ENCODE assay signal across 9 cellular contexts in the genomic region with DNA sequence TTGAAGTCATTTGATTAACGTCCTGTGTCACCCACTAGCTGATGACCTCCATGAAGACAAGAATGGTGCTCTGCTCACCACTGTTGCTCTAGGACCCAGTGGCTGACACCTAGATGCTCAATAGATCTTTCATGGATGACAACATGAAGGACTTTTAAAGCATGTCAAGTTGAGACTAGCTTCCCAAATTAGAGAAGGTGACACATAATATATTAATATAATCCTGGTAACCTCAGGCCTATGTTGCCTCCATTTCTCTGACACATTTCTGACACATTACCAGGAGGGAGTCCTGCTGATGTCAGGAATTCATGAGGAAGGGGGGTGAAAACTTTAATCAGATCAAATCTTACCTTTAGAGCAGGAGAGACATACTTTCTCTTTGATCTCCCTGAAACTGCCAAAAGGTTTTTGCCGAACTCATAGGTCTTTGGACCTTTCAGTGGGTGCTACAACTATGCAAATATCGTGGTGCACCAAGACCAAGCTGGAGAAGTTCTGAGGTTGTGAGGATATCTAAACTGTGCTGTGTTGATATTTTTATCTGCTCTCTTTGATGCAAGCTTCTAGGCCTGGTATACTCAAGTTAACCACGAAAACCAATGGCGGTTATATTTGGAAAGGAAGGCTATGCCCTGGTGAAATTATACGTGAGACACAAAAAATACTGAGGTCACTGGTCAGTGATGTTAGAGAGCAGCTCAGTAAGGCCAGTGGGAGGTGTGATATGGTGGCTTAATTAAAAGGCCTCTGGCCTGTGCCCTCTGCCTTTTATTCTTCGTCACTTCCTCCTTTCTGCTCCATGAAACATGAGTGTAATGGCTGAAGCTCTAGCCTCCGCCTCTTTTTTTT. TPM values are rescaled to one million over a fixed set of nuclear protein-coding genes. Genes with fewer than 3 reads are reported as not detected.
A peak's percentile ranks its signal among the peaks of the same experiment; 100 is the strongest.
DNase-seq lines count a peak whose midpoint lies in the region; ATAC-seq and TF ChIP-seq lines count a peak whose summit lies in the region.
"Had no signal": no experiment of that assay in that cellular context is flagged by ENCODE, and none has a peak within 500 bp of the region (broad histone marks: within the 10 kb centered on the region; RNA-seq: fewer than 3 reads in every experiment).

No MANE protein-coding gene starts in this region.

- H3K9me2 ChIP-seq in GM23338 (ENCODE audit: insufficient read depth) = peaks cover 1% of the 10 kb centered on the region; the same call in 1 of the 2 replicates

- no peak for TF ChIP-seq POLR2A in erythroblast (IDR thresholded peaks at IDR 0.05; ENCODE audit: low read length)

- H4K20me1 ChIP-seq in GM23338 (replicated peaks; ENCODE audit: insufficient read depth) = no peaks in the 10 kb centered on the region

- H3K27ac Mint-ChIP-seq in GM23338 (no peak overlapping the region), memory B cell (peak overlapping the region; percentile 100)

- no peak overlapping the region for H3K4me3 ChIP-seq in GM23338

- no peaks in the 10 kb centered on the region for H3K79me2 ChIP-seq in GM23338 (replicated peaks; ENCODE audit: insufficient read depth)

- TF ChIP-seq CTCF in GM23338 (conservative IDR thresholded peaks at IDR 0.05; ENCODE audit: low read depth in 2 of 2) = no peak

- H3K27me3 Mint-ChIP-seq in GM23338 (ENCODE audit: insufficient read depth, low read depth, poor library complexity) (no peaks in the 10 kb centered on the region), memory B cell (no peaks in the 10 kb centered on the region)

- H3K27ac ChIP-seq in GM23338 (ENCODE audit: low read depth) = no peak overlapping the region

- H3K27me3 ChIP-seq in GM23338 (ENCODE audit: insufficient read depth) = no peaks in the 10 kb centered on the region

- DNase-seq in GM23338 (ENCODE audit: low spot score) = no peak
- DNase-seq in Kasumi-1 (lab: John Stamatoyannopoulos, UW) = peak; percentile 52 to 58
- peak; percentile 44 to 50 for DNase-seq in memory B cell (ENCODE audit: low spot score in 2 of 2)
- no peak for DNase-seq in cardiac septum (ENCODE audit: low spot score)
- DNase-seq in LoVo (ENCODE audit: low spot score) = no peak
- DNase-seq in erythroblast (lab: John Stamatoyannopoulos, UW) = no peak
- DNase-seq in UCSD-AML1 (lab: John Stamatoyannopoulos, UW; ENCODE audit: unreplicated experiment) = no peak
- DNase-seq: activated gamma-delta T cell had no signal

- H3K36me3 Mint-ChIP-seq in GM23338 (ENCODE audit: low read depth) (no peaks in the 10 kb centered on the region), memory B cell (no peaks in the 10 kb centered on the region)

- intact Hi-C loops in cardiac septum (cut with DNase I) = no loop called here

- H2AFZ ChIP-seq in GM23338 = 0 out of 2 replicates have a peak overlapping the region, but pooled peaks have one; percentile 18

- H3K9me3 Mint-ChIP-seq in GM23338 (no peaks in the 10 kb centered on the region), memory B cell (no peaks in the 10 kb centered on the region)

- H3K4me1 Mint-ChIP-seq in GM23338 (peaks cover 5% of the 10 kb centered on the region; the same call in 2 of the 3 replicates), memory B cell (peaks cover 23% of the 10 kb centered on the region)

- no peaks in the 10 kb centered on the region for H3K4me1 ChIP-seq in GM23338 (ENCODE audit: insufficient read depth)

- no peaks in the 10 kb centered on the region for H3F3A ChIP-seq in GM23338 (replicated peaks; ENCODE audit: low read depth)

- H3K4me2 ChIP-seq in GM23338 = no peak overlapping the region

- H3K4me3 Mint-ChIP-seq in GM23338 = no peak overlapping the region
- H3K4me3 Mint-ChIP-seq in memory B cell = peak overlapping the region; percentile 69

- ATAC-seq in GM18868 (IDR thresholded peaks at IDR 0.05; ENCODE audit: unreplicated experiment) = peak; percentile 92
- ATAC-seq in GM23338 = no peak
- peak; percentile 92 for ATAC-seq in memory B cell (ENCODE audit: low read depth)

- H3K36me3 ChIP-seq in GM23338 (ENCODE audit: insufficient read depth) = no peaks in the 10 kb centered on the region

TF ChIP-seq in GM23338, 12 proteins besides CTCF, POLR2A, EP300 and RAD21 (continues in another document):
- TF ChIP-seq POLR2AphosphoS5 (IDR thresholded peaks at IDR 0.05; ENCODE audit: low read depth) (no peak), ZNF114 (CRISPR knock-in tag; IDR thresholded peaks at IDR 0.05) (no peak), EZH2phosphoT487 (IDR thresholded peaks at IDR 0.05; ENCODE audit: unreplicated experiment) (no peak), ZNF331 (CRISPR knock-in tag; IDR thresholded peaks at IDR 0.05; ENCODE audit: low read depth) (no peak), EZH2 (IDR thresholded peaks at IDR 0.05; ENCODE audit: low read depth, unreplicated experiment) (no peak)
- TF ChIP-seq, protein P1, sequence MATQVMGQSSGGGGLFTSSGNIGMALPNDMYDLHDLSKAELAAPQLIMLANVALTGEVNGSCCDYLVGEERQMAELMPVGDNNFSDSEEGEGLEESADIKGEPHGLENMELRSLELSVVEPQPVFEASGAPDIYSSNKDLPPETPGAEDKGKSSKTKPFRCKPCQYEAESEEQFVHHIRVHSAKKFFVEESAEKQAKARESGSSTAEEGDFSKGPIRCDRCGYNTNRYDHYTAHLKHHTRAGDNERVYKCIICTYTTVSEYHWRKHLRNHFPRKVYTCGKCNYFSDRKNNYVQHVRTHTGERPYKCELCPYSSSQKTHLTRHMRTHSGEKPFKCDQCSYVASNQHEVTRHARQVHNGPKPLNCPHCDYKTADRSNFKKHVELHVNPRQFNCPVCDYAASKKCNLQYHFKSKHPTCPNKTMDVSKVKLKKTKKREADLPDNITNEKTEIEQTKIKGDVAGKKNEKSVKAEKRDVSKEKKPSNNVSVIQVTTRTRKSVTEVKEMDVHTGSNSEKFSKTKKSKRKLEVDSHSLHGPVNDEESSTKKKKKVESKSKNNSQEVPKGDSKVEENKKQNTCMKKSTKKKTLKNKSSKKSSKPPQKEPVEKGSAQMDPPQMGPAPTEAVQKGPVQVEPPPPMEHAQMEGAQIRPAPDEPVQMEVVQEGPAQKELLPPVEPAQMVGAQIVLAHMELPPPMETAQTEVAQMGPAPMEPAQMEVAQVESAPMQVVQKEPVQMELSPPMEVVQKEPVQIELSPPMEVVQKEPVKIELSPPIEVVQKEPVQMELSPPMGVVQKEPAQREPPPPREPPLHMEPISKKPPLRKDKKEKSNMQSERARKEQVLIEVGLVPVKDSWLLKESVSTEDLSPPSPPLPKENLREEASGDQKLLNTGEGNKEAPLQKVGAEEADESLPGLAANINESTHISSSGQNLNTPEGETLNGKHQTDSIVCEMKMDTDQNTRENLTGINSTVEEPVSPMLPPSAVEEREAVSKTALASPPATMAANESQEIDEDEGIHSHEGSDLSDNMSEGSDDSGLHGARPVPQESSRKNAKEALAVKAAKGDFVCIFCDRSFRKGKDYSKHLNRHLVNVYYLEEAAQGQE (IDR thresholded peaks at IDR 0.05; ENCODE audit: unreplicated experiment) = no peak
- TF ChIP-seq, protein P2, sequence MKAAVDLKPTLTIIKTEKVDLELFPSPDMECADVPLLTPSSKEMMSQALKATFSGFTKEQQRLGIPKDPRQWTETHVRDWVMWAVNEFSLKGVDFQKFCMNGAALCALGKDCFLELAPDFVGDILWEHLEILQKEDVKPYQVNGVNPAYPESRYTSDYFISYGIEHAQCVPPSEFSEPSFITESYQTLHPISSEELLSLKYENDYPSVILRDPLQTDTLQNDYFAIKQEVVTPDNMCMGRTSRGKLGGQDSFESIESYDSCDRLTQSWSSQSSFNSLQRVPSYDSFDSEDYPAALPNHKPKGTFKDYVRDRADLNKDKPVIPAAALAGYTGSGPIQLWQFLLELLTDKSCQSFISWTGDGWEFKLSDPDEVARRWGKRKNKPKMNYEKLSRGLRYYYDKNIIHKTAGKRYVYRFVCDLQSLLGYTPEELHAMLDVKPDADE (IDR thresholded peaks at IDR 0.05) = no peak

RNA-seq across cellular contexts. Expression of a gene that starts 13.2 kb away (rescaled TPM):
- total RNA-seq in GM23338 (2014; rRNA removed; shearing (Covaris generic)) = 1.8 and 2.1 TPM in 2 replicates
- 1.6 and 1.7 TPM in 2 replicates for polyA plus RNA-seq in GM23338 (2016; fragmentation: Nextera tagmentation; extraction: Ambion mirVana)
- total RNA-seq in cardiac septum = 3.4 TPM

Comparison
In these comparisons a context has a peak if more than half of its experiments do, and no peak if none do; other contexts are left out.
1. DNase-seq: peak in Kasumi-1 (2 of 2) and memory B cell (2 of 2); none in GM23338 (single experiment), cardiac septum (single experiment), LoVo (single experiment), erythroblast (0 of 2) and UCSD-AML1 (single experiment).